Comparison of ENCODE assay signal across 35 cellular contexts in the genomic region with DNA sequence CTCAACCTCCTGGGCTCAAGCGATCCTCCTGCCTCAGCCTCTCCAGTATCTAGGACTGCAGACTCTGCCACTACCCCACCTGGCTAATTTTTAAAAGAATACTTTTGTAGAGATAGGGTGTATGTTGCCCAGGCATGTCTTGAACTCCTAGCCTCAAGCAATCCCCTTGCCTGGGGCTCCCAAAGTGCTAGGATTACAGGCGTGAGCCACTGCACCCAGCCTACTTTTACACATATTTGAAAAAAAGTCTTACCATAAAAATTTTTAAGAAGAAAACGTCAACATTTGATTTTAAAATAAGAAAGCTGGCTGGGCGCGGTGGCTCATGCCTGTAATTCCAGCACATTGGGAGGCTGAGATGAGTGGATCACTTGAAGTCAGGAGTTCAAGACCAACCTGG. TPM values are rescaled to one million over a fixed set of nuclear protein-coding genes. Genes with fewer than 3 reads are reported as not detected.
A peak's percentile ranks its signal among the peaks of the same experiment; 100 is the strongest.
DNase-seq lines count a peak whose midpoint lies in the region; ATAC-seq, FAIRE-seq and TF ChIP-seq lines count a peak whose summit lies in the region.
"Had no signal": no experiment of that assay in that cellular context is flagged by ENCODE, and none has a peak within 500 bp of the region (broad histone marks: within the 10 kb centered on the region; RNA-seq: fewer than 3 reads in every experiment).

No MANE protein-coding gene starts in this region.

- H3K23ac ChIP-seq in trophoblast cell (ENCODE audit: low read length): no peak overlapping the region

- H3K79me2 ChIP-seq in trophoblast cell (ENCODE audit: control insufficient read depth, insufficient read depth, low read length, poor library complexity): no peaks in the 10 kb centered on the region

- TF ChIP-seq EP300 in suprapubic skin (IDR thresholded peaks at IDR 0.05): no peak

- FAIRE-seq in GM18507 (lab: Jason Lieb, UNC): peak; percentile 5
- FAIRE-seq: A204.1, A549, D721Med had no signal

- H3K79me1 ChIP-seq in trophoblast cell (ENCODE audit: low read length): no peaks in the 10 kb centered on the region

- H3K9me3 ChIP-seq in trophoblast cell (ENCODE audit: insufficient read depth, low read depth, low read length) (no peaks in the 10 kb centered on the region), suprapubic skin (no peaks in the 10 kb centered on the region)
- no peaks in the 10 kb centered on the region for H3K9me3 ChIP-seq in effector memory CD4-positive, alpha-beta T cell (ENCODE audit: control insufficient read depth, low read length)
- H3K9me3 ChIP-seq: A549; BE2C; BLaER1; BLaER1 treated with 17β-estradiol and CSF1 and Interleukin-3, amounts not matched to agents 10 nM and 100 nM; Caco-2 had no signal

- H3K27me3 ChIP-seq in trophoblast cell (ENCODE audit: insufficient read depth, low read length): no peaks in the 10 kb centered on the region
- H3K27me3 ChIP-seq in effector memory CD4-positive, alpha-beta T cell (replicated peaks; ENCODE audit: control insufficient read depth, insufficient read depth, low read length, poor library complexity, severe bottlenecking): no peaks in the 10 kb centered on the region
- H3K27me3 ChIP-seq in suprapubic skin: no peaks in the 10 kb centered on the region
- H3K27me3 ChIP-seq: BE2C; BLaER1; BLaER1 treated with 17β-estradiol and CSF1 and Interleukin-3, amounts not matched to agents 10 nM and 100 nM had no signal

- WGBS in trophoblast cell (ENCODE audit: extremely low coverage, insufficient coverage, insufficient read length): no CpG with 5 or more reads among the region's 5 CpGs
- WGBS in suprapubic skin: 88% methylated on average over 5 of the region's 5 CpGs

- POLR2A ChIA-PET in RWPE1 (lab: Yijun Ruan, JAX; ENCODE audit: low non-redundant PET): no interaction called here

- H3K18ac ChIP-seq in trophoblast cell (ENCODE audit: low read length): peak overlapping the region; percentile 58

- H4K91ac ChIP-seq in trophoblast cell (ENCODE audit: low read depth, low read length): peak overlapping the region; percentile 1

- no peak overlapping the region for H2AFZ ChIP-seq in trophoblast cell (ENCODE audit: insufficient read depth, low read length, poor library complexity)

- H3K27ac ChIP-seq in RWPE1 (peak overlapping the region; percentile 8), epithelial cell of prostate (peak overlapping the region; percentile 23), trophoblast cell (ENCODE audit: low read depth, low read length) (no peak overlapping the region), suprapubic skin (no peak overlapping the region)
- no peak overlapping the region for H3K27ac ChIP-seq in effector memory CD4-positive, alpha-beta T cell (ENCODE audit: insufficient read depth, low read length, poor library complexity, severe bottlenecking)
- H3K27ac ChIP-seq: 22Rv1; BLaER1; BLaER1 treated with 17β-estradiol and CSF1 and Interleukin-3, amounts not matched to agents 10 nM and 100 nM; C4-2B had no signal

- H3K4me1 ChIP-seq in trophoblast cell (ENCODE audit: control insufficient read depth in 1 of 2, insufficient read depth in 2 of 2, low read length in 2 of 2) (peaks cover 0 to 2% of the 10 kb centered on the region in 2 experiments), suprapubic skin (no peaks in the 10 kb centered on the region)
- no peaks in the 10 kb centered on the region for H3K4me1 ChIP-seq in effector memory CD4-positive, alpha-beta T cell (ENCODE audit: control insufficient read depth, insufficient read depth, low read length, poor library complexity, severe bottlenecking)
- H3K4me1 ChIP-seq: BE2C, BLaER1 had no signal

- peaks cover 3% of the 10 kb centered on the region in 2 experiments for H3K36me3 ChIP-seq in trophoblast cell (ENCODE audit: control insufficient read depth in 1 of 2, insufficient read depth in 2 of 2, low read length in 2 of 2)
- peaks cover 19% of the 10 kb centered on the region for H3K36me3 ChIP-seq in effector memory CD4-positive, alpha-beta T cell (ENCODE audit: control insufficient read depth, insufficient read depth, low read length)
- peaks cover 37% of the 10 kb centered on the region for H3K36me3 ChIP-seq in suprapubic skin

- H3K4me2 ChIP-seq in trophoblast cell (ENCODE audit: low read length): no peak overlapping the region
- H3K4me2 ChIP-seq: A549; BLaER1; BLaER1 treated with 17β-estradiol and CSF1 and Interleukin-3, amounts not matched to agents 10 nM and 100 nM had no signal

- H3K9ac ChIP-seq in trophoblast cell (ENCODE audit: low read length): no peak overlapping the region
- H3K9ac ChIP-seq: BLaER1; BLaER1 treated with 17β-estradiol and CSF1 and Interleukin-3, amounts not matched to agents 10 nM and 100 nM had no signal

- peak overlapping the region; percentile 43 for H2BK120ac ChIP-seq in trophoblast cell (ENCODE audit: insufficient read depth, low read length, poor library complexity)

- ATAC-seq in sciatic nerve: no peak
- ATAC-seq: CD8-positive, alpha-beta T cell had no signal

- no peak for TF ChIP-seq POLR2A in suprapubic skin (IDR thresholded peaks at IDR 0.05)

- DNase-seq in GM18507 (ENCODE audit: extremely low spot score, insufficient read length, low read depth): no peak
- no peak for DNase-seq in RWPE1 (ENCODE audit: low spot score)
- DNase-seq in epithelial cell of prostate (ENCODE audit: low read depth, low spot score): no peak
- peak; percentile 91 to 93 for DNase-seq in trophoblast cell
- DNase-seq in GM19240 (ENCODE audit: insufficient read length, low spot score): no peak
- DNase-seq in sciatic nerve (ENCODE audit: low spot score): no peak
- no peak for DNase-seq in effector memory CD4-positive, alpha-beta T cell
- DNase-seq in suprapubic skin (ENCODE audit: low spot score in 2 of 2): no peak
- DNase-seq: 8988T; ACHN; AML-193; BE2C; C1 segment of cervical spinal cord; Caco-2; Calu3; CD4-positive, alpha-beta memory T cell; CD4-positive, alpha-beta T cell; CD4-positive, CD25-positive, alpha-beta regulatory T cell; CD8-positive, alpha-beta memory T cell; CD8-positive, alpha-beta T cell; COR-L47; DMS 273 treated with DMSO at 0.1 percent for 48 hours; DMS153; DMS53; DMS79; DMS79 treated with DMSO at 0.1 percent for 48 hours; DND-41; EL had no signal

- intact Hi-C loops in sciatic nerve (cut with DNase I): loop anchor here (10.0 kb wide), 1 partner anchor 192 kb away; no protein-coding TSS in a partner anchor

- no peak overlapping the region for H3K4me3 ChIP-seq in trophoblast cell (ENCODE audit: low read depth, low read length)
- H3K4me3 ChIP-seq in effector memory CD4-positive, alpha-beta T cell (ENCODE audit: insufficient read depth, low read depth, low read length, poor library complexity, severe bottlenecking): no peak overlapping the region
- H3K4me3 ChIP-seq in suprapubic skin: no peak overlapping the region
- H3K4me3 ChIP-seq: A549; BLaER1; BLaER1 treated with 17β-estradiol and CSF1 and Interleukin-3, amounts not matched to agents 10 nM and 100 nM had no signal

- H3K14ac ChIP-seq in trophoblast cell (ENCODE audit: low read length): no peak overlapping the region

- TF ChIP-seq CTCF in RWPE1 (conservative IDR thresholded peaks at IDR 0.05; ENCODE audit: low read depth) (no peak), suprapubic skin (IDR thresholded peaks at IDR 0.05) (no peak)

- H2AK5ac ChIP-seq in trophoblast cell (ENCODE audit: low read length): no peak overlapping the region

- H4K8ac ChIP-seq in trophoblast cell (ENCODE audit: low read depth, low read length): no peak overlapping the region

- no peak overlapping the region for H4K12ac ChIP-seq in trophoblast cell (ENCODE audit: low read depth, low read length)

- H2BK5ac ChIP-seq in trophoblast cell (ENCODE audit: low read depth, low read length, poor library complexity): no peak overlapping the region

- CTCF ChIA-PET in RWPE1 (lab: Yijun Ruan, JAX): interaction anchor here (0.6 to 2.7 kb wide), 7 partner anchors 44 to 586 kb away, joined by 3 to 20 read pairs (median 4); no protein-coding TSS in a partner anchor

- no peak overlapping the region for H2BK12ac ChIP-seq in trophoblast cell (ENCODE audit: low read length)

- no peak overlapping the region for H3K4ac ChIP-seq in trophoblast cell (ENCODE audit: low read depth, low read length)

RNA-seq across cellular contexts. Expression of gene DCAF5, which starts 46.5 kb away (rescaled TPM):
- polyA plus RNA-seq in trophoblast cell (2013): 32.6 and 32.8 TPM in 2 replicates
- total RNA-seq in sciatic nerve (42.8 TPM), suprapubic skin (10 to 100 TPM; 34.9 to 67.6 (median 48.1) TPM)

Comparison
In these comparisons a context has a peak if more than half of its experiments do, and no peak if none do; other contexts are left out.
1. DNase-seq: peak in trophoblast cell (2 of 2); none in GM18507 (single experiment), RWPE1 (single experiment), epithelial cell of prostate (single experiment), GM19240 (single experiment), sciatic nerve (single experiment), effector memory CD4-positive, alpha-beta T cell (0 of 3) and suprapubic skin (0 of 2).
2. H3K27ac ChIP-seq: peak in RWPE1 (single experiment) and epithelial cell of prostate (single experiment); none in trophoblast cell (single experiment), effector memory CD4-positive, alpha-beta T cell (single experiment) and suprapubic skin (single experiment).